Comparison of ENCODE assay signal across 1 cellular context in the genomic region with DNA sequence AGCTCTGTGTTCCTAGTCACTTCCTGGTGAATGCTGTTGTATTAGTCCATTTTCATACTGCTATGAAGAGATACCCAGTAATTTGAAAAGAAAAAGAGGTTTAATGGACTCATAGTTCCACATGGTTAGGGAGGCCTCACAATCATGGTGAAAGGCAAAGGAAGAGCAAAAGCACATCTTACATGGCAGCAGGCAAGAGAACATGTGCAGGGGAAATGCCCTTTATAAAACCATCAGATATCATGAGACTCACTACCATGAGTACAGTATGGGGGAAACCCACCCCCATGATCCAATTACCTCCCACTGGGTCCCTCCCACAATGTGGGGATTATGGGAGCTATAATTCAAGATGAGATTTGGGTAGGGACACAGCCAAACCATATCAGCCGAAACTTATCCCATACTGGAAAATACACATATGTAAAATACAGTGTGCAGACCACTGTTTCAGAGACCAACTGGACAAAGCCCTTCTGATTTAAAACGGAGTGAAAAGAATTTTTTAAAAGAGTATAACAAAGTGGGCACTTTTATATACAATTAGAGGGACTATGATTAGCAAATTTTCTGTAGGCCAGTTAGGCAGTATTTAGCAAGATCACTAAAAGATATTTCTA.
TF ChIP-seq lines count a peak whose summit lies in the region.

No MANE protein-coding gene starts in this region.

TF ChIP-seq in HepG2, 621 proteins besides CTCF, POLR2A, EP300 and RAD21:
- TF ChIP-seq GTF2F1 (IDR thresholded peaks at IDR 0.05; ENCODE audit: low read length) = no peak
- TF ChIP-seq ZSCAN21 (CRISPR knock-in tag; IDR thresholded peaks at IDR 0.05; ENCODE audit: borderline replicate concordance) = no peak
- TF ChIP-seq BHLHE40 (IDR thresholded peaks at IDR 0.05; ENCODE audit: low read length) = no peak
- TF ChIP-seq, protein P1, sequence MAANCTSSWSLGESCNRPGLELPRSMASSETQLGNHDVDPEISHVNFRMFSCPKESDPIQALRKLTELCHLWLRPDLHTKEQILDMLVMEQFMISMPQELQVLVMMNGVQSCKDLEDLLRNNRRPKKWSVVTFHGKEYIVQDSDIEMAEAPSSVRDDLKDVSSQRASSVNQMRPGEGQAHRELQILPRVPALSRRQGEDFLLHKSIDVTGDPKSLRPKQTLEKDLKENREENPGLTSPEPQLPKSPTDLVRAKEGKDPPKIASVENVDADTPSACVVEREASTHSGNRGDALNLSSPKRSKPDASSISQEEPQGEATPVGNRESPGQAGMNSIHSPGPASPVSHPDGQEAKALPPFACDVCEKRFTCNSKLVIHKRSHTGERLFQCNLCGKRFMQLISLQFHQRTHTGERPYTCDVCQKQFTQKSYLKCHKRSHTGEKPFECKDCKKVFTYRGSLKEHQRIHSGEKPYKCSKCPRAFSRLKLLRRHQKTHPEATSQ (CRISPR knock-in tag; IDR thresholded peaks at IDR 0.05; ENCODE audit: borderline replicate concordance) = peak; percentile 68; the same call in 1 of the 2 replicates
- TF ChIP-seq PRDM15 (CRISPR knock-in tag; IDR thresholded peaks at IDR 0.05) = no peak
- TF ChIP-seq ZNF431 (CRISPR knock-in tag; IDR thresholded peaks at IDR 0.05; ENCODE audit: borderline replicate concordance, low read depth) = peak; percentile 96
- TF ChIP-seq ZNF597 (CRISPR knock-in tag; IDR thresholded peaks at IDR 0.05) = no peak
